ENCODE assay signal across 9 cellular contexts in the genomic region with DNA sequence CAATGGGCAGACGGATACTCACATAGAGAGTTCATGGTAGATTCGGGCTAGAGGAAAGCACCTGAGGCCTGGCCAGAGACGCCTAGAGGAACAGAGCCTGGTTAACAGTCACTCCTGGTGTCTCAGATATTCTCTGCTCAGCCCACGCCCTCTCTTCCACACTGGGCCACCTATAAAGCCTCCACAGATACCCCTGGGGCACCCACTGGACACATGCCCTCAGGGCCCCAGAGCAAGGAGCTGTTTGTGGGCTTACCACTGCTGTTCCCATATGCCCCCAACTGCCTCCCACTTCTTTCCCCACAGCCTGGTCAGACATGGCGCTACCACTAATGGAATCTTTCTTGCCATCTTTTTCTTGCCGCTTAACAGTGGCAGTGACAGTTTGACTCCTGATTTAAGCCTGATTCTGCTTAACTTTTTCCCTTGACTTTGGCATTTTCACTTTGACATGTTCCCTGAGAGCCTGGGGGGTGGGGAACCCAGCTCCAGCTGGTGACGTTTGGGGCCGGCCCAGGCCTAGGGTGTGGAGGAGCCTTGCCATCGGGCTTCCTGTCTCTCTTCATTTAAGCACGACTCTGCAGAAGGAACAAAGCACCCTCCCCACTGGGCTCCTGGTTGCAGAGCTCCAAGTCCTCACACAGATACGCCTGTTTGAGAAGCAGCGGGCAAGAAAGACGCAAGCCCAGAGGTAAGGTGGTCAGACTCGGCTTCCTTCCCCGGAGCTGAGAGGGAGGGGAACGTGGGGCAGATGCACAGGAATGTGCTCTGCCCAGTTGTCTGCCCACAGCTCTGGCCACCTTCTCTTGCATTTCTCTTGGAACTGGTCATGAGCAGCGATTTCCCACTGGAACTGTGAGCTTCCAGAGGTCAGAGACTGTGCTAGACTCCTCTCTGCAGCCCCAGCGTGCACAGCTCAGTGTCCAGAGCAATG. TPM values are rescaled to one million over a fixed set of nuclear protein-coding genes. Genes with fewer than 3 reads are reported as not detected.
DNase-seq lines count a peak whose midpoint lies in the region; ATAC-seq and TF ChIP-seq lines count a peak whose summit lies in the region.
"Had no signal": no experiment of that assay in that cellular context is flagged by ENCODE, and none has a peak within 500 bp of the region (broad histone marks: within the 10 kb centered on the region; RNA-seq: fewer than 3 reads in every experiment).

TSS of gene CD4 (plus strand) at position 557 of the 934 bp plus-strand sequence. CDS start 10,611 bp downstream, outside the sequence.

- peak within 1 kb of the TSS in 1 of 2 donors; percentile 4 for H3K9ac ChIP-seq in liver (ENCODE audit: low read depth in 1 of 2, low read length in 2 of 2)

- no peak for TF ChIP-seq CTCF in liver (IDR thresholded peaks at IDR 0.05; ENCODE audit: low read depth, low read length, missing input control)

- H3K27me3 Mint-ChIP-seq in activated T-helper 17 cell treated with anti-CD3 and anti-CD28 coated beads, Interleukin-2, amount 50 U/mL, for 72 hours, result no peaks in the 10 kb centered on the region
- H3K27me3 Mint-ChIP-seq: activated naive CD8-positive, alpha-beta T cell had no signal

- H3K9me3 Mint-ChIP-seq in activated T-helper 17 cell treated with anti-CD3 and anti-CD28 coated beads, Interleukin-2, amount 50 U/mL, for 72 hours, result no peaks in the 10 kb centered on the region

- peaks cover 43% of the 10 kb centered on the region for H3K4me1 Mint-ChIP-seq in activated T-helper 17 cell treated with anti-CD3 and anti-CD28 coated beads, Interleukin-2, amount 50 U/mL, for 72 hours

- peak within 1 kb of the TSS; percentile 100 for H3K4me3 Mint-ChIP-seq in activated T-helper 17 cell treated with anti-CD3 and anti-CD28 coated beads, Interleukin-2, amount 50 U/mL, for 72 hours
- H3K4me3 Mint-ChIP-seq: activated naive CD8-positive, alpha-beta T cell had no signal

- WGBS in liver, result 68% methylated on average over 18 of the region's 18 CpGs

- no peaks in the 10 kb centered on the region for H3K27me3 ChIP-seq in liver (ENCODE audit: control insufficient read depth in 4 of 4, insufficient read depth in 4 of 4, low read length in 3 of 4)

- peak within 1 kb of the TSS; percentile 48 to 58 for H3K27ac ChIP-seq in liver (ENCODE audit: low read depth in 1 of 2, low read length in 2 of 2)

- H3K36me3 ChIP-seq in liver (ENCODE audit: control insufficient read depth in 4 of 4, insufficient read depth in 3 of 4, low read depth in 1 of 4, low read length in 3 of 4), result no peaks in the 10 kb centered on the region

- H3K27ac Mint-ChIP-seq in activated T-helper 17 cell treated with anti-CD3 and anti-CD28 coated beads, Interleukin-2, amount 50 U/mL, for 72 hours, result peak within 1 kb of the TSS; percentile 84
- H3K27ac Mint-ChIP-seq: activated naive CD8-positive, alpha-beta T cell had no signal

- H3K9me3 ChIP-seq in liver (ENCODE audit: control insufficient read depth in 4 of 4, low read length in 3 of 4), result no peaks in the 10 kb centered on the region

- TF ChIP-seq RAD21 in liver (IDR thresholded peaks at IDR 0.05), result no peak

- H3K36me3 Mint-ChIP-seq in activated T-helper 17 cell treated with anti-CD3 and anti-CD28 coated beads, Interleukin-2, amount 50 U/mL, for 72 hours (ENCODE audit: low read depth), result peaks cover 50% of the 10 kb centered on the region
- H3K36me3 Mint-ChIP-seq: activated naive CD8-positive, alpha-beta T cell had no signal

- ATAC-seq in activated T-helper 17 cell treated with anti-CD3 and anti-CD28 coated beads, Interleukin-2, amount 50 U/mL, for 72 hours (replicated peaks), result peak; percentile 79
- ATAC-seq in GM19023 (IDR thresholded peaks at IDR 0.05; ENCODE audit: unreplicated experiment), result no peak

- H3K4me3 ChIP-seq in liver (ENCODE audit: low read depth in 1 of 3, low read length in 3 of 3), result peak within 1 kb of the TSS; percentile 26 to 44 (median 35)

- DNase-seq in MV-4-11 (lab: John Stamatoyannopoulos, UW) (peak; percentile 81), SK-N-DZ (ENCODE audit: low spot score) (no peak), DMS153 treated with DMSO at 0.1 percent for 48 hours (lab: John Stamatoyannopoulos, UW; ENCODE audit: unreplicated experiment) (no peak), kidney tubule cell (ENCODE audit: low spot score) (no peak)
- DNase-seq in stimulated activated CD4-positive, alpha-beta T cell treated with anti-CD3 and anti-CD28 coated beads, TNF-alpha, amount 100 ng/mL, for 48 hours (ENCODE audit: low read depth in 3 of 3), result peak; percentile 66 to 83 (median 79)

- H3K4me1 ChIP-seq in liver (ENCODE audit: control insufficient read depth in 4 of 4, insufficient read depth in 4 of 4, low read length in 3 of 4), result peaks cover 0 to 9% (median 0%) of the 10 kb centered on the region in 4 donors

TF ChIP-seq in liver, 16 proteins besides CTCF, POLR2A, EP300 and RAD21:
- TF ChIP-seq TAF1 (conservative IDR thresholded peaks at IDR 0.05) (peak; percentile 90), MAX (IDR thresholded peaks at IDR 0.05) (no peak), FOXA1 (IDR thresholded peaks at IDR 0.05) (no peak), SP1 (IDR thresholded peaks at IDR 0.05) (no peak), HNF4A (conservative IDR thresholded peaks at IDR 0.05) (no peak), GABPA (IDR thresholded peaks at IDR 0.05 in 1 of 2, conservative IDR thresholded peaks at IDR 0.05 in 1 of 2) (no peak)
- TF ChIP-seq, protein P1, sequence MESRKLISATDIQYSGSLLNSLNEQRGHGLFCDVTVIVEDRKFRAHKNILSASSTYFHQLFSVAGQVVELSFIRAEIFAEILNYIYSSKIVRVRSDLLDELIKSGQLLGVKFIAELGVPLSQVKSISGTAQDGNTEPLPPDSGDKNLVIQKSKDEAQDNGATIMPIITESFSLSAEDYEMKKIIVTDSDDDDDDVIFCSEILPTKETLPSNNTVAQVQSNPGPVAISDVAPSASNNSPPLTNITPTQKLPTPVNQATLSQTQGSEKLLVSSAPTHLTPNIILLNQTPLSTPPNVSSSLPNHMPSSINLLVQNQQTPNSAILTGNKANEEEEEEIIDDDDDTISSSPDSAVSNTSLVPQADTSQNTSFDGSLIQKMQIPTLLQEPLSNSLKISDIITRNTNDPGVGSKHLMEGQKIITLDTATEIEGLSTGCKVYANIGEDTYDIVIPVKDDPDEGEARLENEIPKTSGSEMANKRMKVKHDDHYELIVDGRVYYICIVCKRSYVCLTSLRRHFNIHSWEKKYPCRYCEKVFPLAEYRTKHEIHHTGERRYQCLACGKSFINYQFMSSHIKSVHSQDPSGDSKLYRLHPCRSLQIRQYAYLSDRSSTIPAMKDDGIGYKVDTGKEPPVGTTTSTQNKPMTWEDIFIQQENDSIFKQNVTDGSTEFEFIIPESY (IDR thresholded peaks at IDR 0.05), result no peak
TF ChIP-seq in liver: peak in this region for 1.

RNA-seq across cellular contexts. Expression of gene CD4, which starts in this region (rescaled TPM):
- 100 to 1,000 TPM; 224 to 261 TPM for total RNA-seq in activated T-helper 17 cell treated with anti-CD3 and anti-CD28 coated beads, Interleukin-2, amount 50 U/mL, for 72 hours
- total RNA-seq in liver, result 10 to 100 TPM; 22.5 to 44.8 TPM
- polyA plus RNA-seq in liver, result 10 to 100 TPM; 15.9 to 41.5 TPM
- 5.8 and 7.7 TPM in 2 replicates for polyA plus RNA-seq in SK-N-DZ (2014; cell fraction: cytosol; rRNA removed)
- 6.6 and 8.7 TPM in 2 replicates for polyA plus RNA-seq in SK-N-DZ (2014; cell fraction: nucleus; rRNA removed)

Comparison
In these comparisons a context has a peak if more than half of its experiments do, and no peak if none do; other contexts are left out.
1. RNA of gene CD4 (total RNA-seq): 224 to 261 TPM in activated T-helper 17 cell treated with anti-CD3 and anti-CD28 coated beads, Interleukin-2, amount 50 U/mL, for 72 hours; 22.5 to 44.8 TPM in liver; every median in the first group is over 4 times any median in the second.
2. DNase-seq: peak in MV-4-11 (single experiment) and stimulated activated CD4-positive, alpha-beta T cell treated with anti-CD3 and anti-CD28 coated beads, TNF-alpha, amount 100 ng/mL, for 48 hours (3 of 3); none in SK-N-DZ (single experiment), DMS153 treated with DMSO at 0.1 percent for 48 hours (single experiment) and kidney tubule cell (single experiment).